ENCODE assay signal across 25 cellular contexts in the genomic region with DNA sequence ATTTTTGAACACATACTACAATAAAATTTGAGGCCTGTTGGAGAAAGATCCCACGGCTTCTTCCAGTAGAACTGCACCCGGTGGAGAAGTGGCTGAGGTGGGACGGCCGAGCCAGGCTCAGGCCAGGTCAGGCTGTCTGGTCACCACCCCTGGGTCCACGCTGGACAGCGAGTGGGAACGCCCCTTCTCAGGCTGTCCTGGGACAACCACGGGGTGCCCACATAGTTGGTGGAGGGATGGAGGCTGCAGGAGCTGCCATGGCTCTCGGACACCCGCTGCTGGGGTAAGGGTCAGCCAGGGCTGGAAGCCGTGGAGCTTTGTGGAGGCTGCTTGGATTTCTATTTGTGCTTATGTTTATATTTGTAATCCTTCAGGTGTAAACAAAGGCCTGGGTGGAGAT.
"Had no signal": no experiment of that assay in that cellular context is flagged by ENCODE, and none has a peak within 500 bp of the region (broad histone marks: within the 10 kb centered on the region; RNA-seq: fewer than 3 reads in every experiment).

No MANE protein-coding gene starts in this region.

- H3K4me1 ChIP-seq: adrenal gland, esophagus muscularis mucosa, pancreas, testis, vagina had no signal

- H3K9me3 ChIP-seq: adrenal gland, esophagus muscularis mucosa, neutrophil, pancreas, testis, vagina had no signal

- DNase-seq: activated CD4-positive, alpha-beta T cell treated with anti-CD3 and anti-CD28 coated beads, Interleukin-2, amount 10 ng/mL, durations not matched to agents 7 days and 5 days; activated CD4-positive, CD25-positive, alpha-beta regulatory T cell treated with anti-CD3 and anti-CD28 coated beads, Interleukin-2, amount 50 U/mL, for 72 hours; activated CD8-positive, alpha-beta T cell treated with anti-CD3 and anti-CD28 coated beads for 36 hours; activated naive CD4-positive, alpha-beta T cell; activated T-cell treated with anti-CD3 and anti-CD28 coated beads, Interleukin-2, amount 50 U/mL, for 1 hour; adrenal gland; central memory CD4-positive, alpha-beta T cell; effector memory CD8-positive, alpha-beta T cell; hypothalamus; stimulated activated CD4-positive, alpha-beta T cell treated with anti-CD3 and anti-CD28 coated beads, Interleukin-2, amount 100 ng/mL, for 24 hours; T-cell; testis; trophoblast cell had no signal

- H3K36me3 ChIP-seq: adrenal gland had no signal

- H3K4me3 Mint-ChIP-seq: activated CD4-positive, alpha-beta T cell treated with anti-CD3 and anti-CD28 coated beads, Interleukin-2, amount 10 ng/mL, durations not matched to agents 7 days and 5 days; activated CD8-positive, alpha-beta T cell treated with anti-CD3 and anti-CD28 coated beads for 36 hours; activated naive CD8-positive, alpha-beta T cell; effector memory CD8-positive, alpha-beta T cell; naive thymus-derived CD8-positive, alpha-beta T cell; stimulated activated memory B cell treated with anti-CD40 and anti-IgM and Interleukin-4, amounts not matched to agents 10 μg/mL and 1 μg/mL and 100 μg/mL, for 72 hours; T-cell; T-helper 2 cell treated with Interferon-gamma antibody and Interleukin-4, amounts not matched to agents 5 μg/mL and 100 μg/mL, for 36 hours had no signal

- H3K9me3 Mint-ChIP-seq: activated CD8-positive, alpha-beta T cell treated with anti-CD3 and anti-CD28 coated beads for 36 hours; effector memory CD8-positive, alpha-beta T cell; naive thymus-derived CD8-positive, alpha-beta T cell; T-cell; T-helper 2 cell treated with Interferon-gamma antibody and Interleukin-4, amounts not matched to agents 5 μg/mL and 100 μg/mL, for 36 hours had no signal

- ATAC-seq: activated CD8-positive, alpha-beta T cell treated with anti-CD3 and anti-CD28 coated beads for 36 hours; effector memory CD8-positive, alpha-beta T cell; naive thymus-derived CD8-positive, alpha-beta T cell; pancreas; right cardiac atrium; stimulated activated memory B cell treated with anti-CD40 and anti-IgM and Interleukin-4, amounts not matched to agents 10 μg/mL and 1 μg/mL and 100 μg/mL, for 72 hours; T-cell had no signal

- H3K4me3 ChIP-seq: adrenal gland, dorsolateral prefrontal cortex, esophagus muscularis mucosa, pancreas, skin epidermis, testis, vagina had no signal

- H3K27ac ChIP-seq: adrenal gland, dorsolateral prefrontal cortex, esophagus muscularis mucosa, neutrophil, pancreas, skin epidermis, testis, vagina, VCaP had no signal

- H3K27me3 ChIP-seq: adrenal gland, dorsolateral prefrontal cortex, esophagus muscularis mucosa, neutrophil, pancreas, testis, vagina had no signal

- H3K27me3 Mint-ChIP-seq: activated CD4-positive, alpha-beta T cell treated with anti-CD3 and anti-CD28 coated beads, Interleukin-2, amount 10 ng/mL, durations not matched to agents 7 days and 5 days; activated CD8-positive, alpha-beta T cell treated with anti-CD3 and anti-CD28 coated beads for 36 hours; activated naive CD8-positive, alpha-beta T cell; T-cell had no signal

- H3K4me1 Mint-ChIP-seq: activated CD4-positive, alpha-beta T cell treated with anti-CD3 and anti-CD28 coated beads, Interleukin-2, amount 10 ng/mL, durations not matched to agents 7 days and 5 days had no signal

- H3K27ac Mint-ChIP-seq: activated CD4-positive, alpha-beta T cell treated with anti-CD3 and anti-CD28 coated beads, Interleukin-2, amount 10 ng/mL, durations not matched to agents 7 days and 5 days; activated CD8-positive, alpha-beta T cell treated with anti-CD3 and anti-CD28 coated beads for 36 hours; activated naive CD8-positive, alpha-beta T cell; effector memory CD8-positive, alpha-beta T cell; stimulated activated memory B cell treated with anti-CD40 and anti-IgM and Interleukin-4, amounts not matched to agents 10 μg/mL and 1 μg/mL and 100 μg/mL, for 72 hours; T-cell; T-helper 2 cell treated with Interferon-gamma antibody and Interleukin-4, amounts not matched to agents 5 μg/mL and 100 μg/mL, for 36 hours had no signal
